17 cellular contexts compared by ENCODE assay signal in genomic region chr17:65438708-65439294, GRCh38.
DNase-seq lines count a peak whose midpoint lies in the region; ATAC-seq and TF ChIP-seq lines count a peak whose summit lies in the region.
"Had no signal": no experiment of that assay in that cellular context is flagged by ENCODE, and none has a peak within 500 bp of the region (broad histone marks: within the 10 kb centered on the region; RNA-seq: fewer than 3 reads in every experiment).

No MANE protein-coding gene starts in this region.

- WGBS in hepatocyte (ENCODE audit: low lambda C conversion rate, missing lambda C conversion rate) = 45% methylated on average over 7 of the region's 7 CpGs

- TF ChIP-seq CTCF in hepatocyte (IDR thresholded peaks at IDR 0.05; ENCODE audit: poor library complexity) = no peak

- no peak overlapping the region for H3K4me3 ChIP-seq in hepatocyte
- H3K4me3 ChIP-seq: upper lobe of right lung had no signal

- ATAC-seq in SK-N-SH treated with all-trans-retinoic acid at 6 μM for 48 hours (peak; percentile 53), HG03135 (IDR thresholded peaks at IDR 0.05; ENCODE audit: unreplicated experiment) (no peak), HG02642 (IDR thresholded peaks at IDR 0.05; ENCODE audit: poor library complexity, unreplicated experiment) (no peak)
- ATAC-seq in stimulated activated effector memory CD8-positive, alpha-beta T cell treated with anti-CD3 and anti-CD28 coated beads, Interleukin-12 subunit alpha, Interleukin-12 subunit beta, amount 100 ng/mL, for 72 hours = peak; percentile 28
- ATAC-seq: stimulated activated memory B cell treated with anti-CD40 and anti-IgM and Interleukin-4, amounts not matched to agents 10 μg/mL and 1 μg/mL and 100 μg/mL, for 72 hours; T-helper 17 cell; upper lobe of right lung had no signal

- no peaks in the 10 kb centered on the region for H3K27me3 ChIP-seq in hepatocyte
- H3K27me3 ChIP-seq: upper lobe of right lung had no signal

- DNase-seq in NCI-H748 (lab: John Stamatoyannopoulos, UW; ENCODE audit: unreplicated experiment) (peak; percentile 16), NCI-H748 treated with DMSO at 0.1 percent for 48 hours (lab: John Stamatoyannopoulos, UW) (no peak), hepatocyte (ENCODE audit: low spot score) (peak; percentile 17), NCI-H345 (lab: John Stamatoyannopoulos, UW) (no peak)
- DNase-seq in stimulated activated effector memory CD8-positive, alpha-beta T cell treated with anti-CD3 and anti-CD28 coated beads, Interleukin-12 subunit alpha, Interleukin-12 subunit beta, amount 100 ng/mL, for 72 hours (ENCODE audit: low spot score in 2 of 2) = no peak
- DNase-seq: activated CD4-positive, CD25-positive, alpha-beta regulatory T cell treated with anti-CD3 and anti-CD28 coated beads, Interleukin-2, amount 50 U/mL, for 72 hours; activated naive CD4-positive, alpha-beta T cell; CD8-positive, alpha-beta memory T cell; erythroblast; GF-D8; occipital lobe; T-helper 17 cell; upper lobe of right lung had no signal

- no peaks in the 10 kb centered on the region for H3K4me1 ChIP-seq in hepatocyte (ENCODE audit: insufficient read depth)

- H3K9me2 ChIP-seq in hepatocyte (replicated peaks; ENCODE audit: insufficient read depth) = no peaks in the 10 kb centered on the region

- no peaks in the 10 kb centered on the region for H3K36me3 ChIP-seq in hepatocyte (replicated peaks; ENCODE audit: insufficient read depth, low read depth)
- H3K36me3 ChIP-seq: upper lobe of right lung had no signal

- no peaks in the 10 kb centered on the region for H3K9me3 Mint-ChIP-seq in stimulated activated effector memory CD8-positive, alpha-beta T cell treated with anti-CD3 and anti-CD28 coated beads, Interleukin-12 subunit alpha, Interleukin-12 subunit beta, amount 100 ng/mL, for 72 hours
- H3K9me3 Mint-ChIP-seq: CD8-positive, alpha-beta memory T cell; stimulated activated memory B cell treated with anti-CD40 and anti-IgM and Interleukin-4, amounts not matched to agents 10 μg/mL and 1 μg/mL and 100 μg/mL, for 72 hours had no signal

- H3K36me3 Mint-ChIP-seq in stimulated activated effector memory CD8-positive, alpha-beta T cell treated with anti-CD3 and anti-CD28 coated beads, Interleukin-12 subunit alpha, Interleukin-12 subunit beta, amount 100 ng/mL, for 72 hours = no peaks in the 10 kb centered on the region
- H3K36me3 Mint-ChIP-seq: stimulated activated memory B cell treated with anti-CD40 and anti-IgM and Interleukin-4, amounts not matched to agents 10 μg/mL and 1 μg/mL and 100 μg/mL, for 72 hours had no signal

- no peak overlapping the region for H3K27ac ChIP-seq in hepatocyte
- H3K27ac ChIP-seq: upper lobe of right lung had no signal

- H3K79me2 ChIP-seq in hepatocyte = no peaks in the 10 kb centered on the region

- H2AFZ ChIP-seq in hepatocyte = no peak overlapping the region

- no peak overlapping the region for H3K4me3 Mint-ChIP-seq in stimulated activated effector memory CD8-positive, alpha-beta T cell treated with anti-CD3 and anti-CD28 coated beads, Interleukin-12 subunit alpha, Interleukin-12 subunit beta, amount 100 ng/mL, for 72 hours
- H3K4me3 Mint-ChIP-seq: CD8-positive, alpha-beta memory T cell; stimulated activated memory B cell treated with anti-CD40 and anti-IgM and Interleukin-4, amounts not matched to agents 10 μg/mL and 1 μg/mL and 100 μg/mL, for 72 hours; T-helper 17 cell had no signal

- no peak overlapping the region for H3K27ac Mint-ChIP-seq in stimulated activated effector memory CD8-positive, alpha-beta T cell treated with anti-CD3 and anti-CD28 coated beads, Interleukin-12 subunit alpha, Interleukin-12 subunit beta, amount 100 ng/mL, for 72 hours
- H3K27ac Mint-ChIP-seq: CD8-positive, alpha-beta memory T cell; stimulated activated memory B cell treated with anti-CD40 and anti-IgM and Interleukin-4, amounts not matched to agents 10 μg/mL and 1 μg/mL and 100 μg/mL, for 72 hours; T-helper 17 cell had no signal

- H3K4me1 Mint-ChIP-seq in stimulated activated effector memory CD8-positive, alpha-beta T cell treated with anti-CD3 and anti-CD28 coated beads, Interleukin-12 subunit alpha, Interleukin-12 subunit beta, amount 100 ng/mL, for 72 hours = no peaks in the 10 kb centered on the region
- H3K4me1 Mint-ChIP-seq: stimulated activated memory B cell treated with anti-CD40 and anti-IgM and Interleukin-4, amounts not matched to agents 10 μg/mL and 1 μg/mL and 100 μg/mL, for 72 hours had no signal

- H4K20me1 ChIP-seq in hepatocyte (ENCODE audit: insufficient read depth, poor library complexity, severe bottlenecking) = no peaks in the 10 kb centered on the region

- no peaks in the 10 kb centered on the region for H3K9me3 ChIP-seq in hepatocyte (ENCODE audit: low read depth)
- H3K9me3 ChIP-seq: upper lobe of right lung had no signal

- no peak overlapping the region for H3K4me2 ChIP-seq in hepatocyte

TF ChIP-seq in SK-N-SH treated with all-trans-retinoic acid at 6 μM for 48 hours, 23 proteins besides CTCF, POLR2A, EP300 and RAD21:
- TF ChIP-seq ZFP3 (CRISPR knock-in tag; IDR thresholded peaks at IDR 0.05) = no peak
- no peak for TF ChIP-seq GLIS3 (CRISPR knock-in tag; IDR thresholded peaks at IDR 0.05)
- TF ChIP-seq TCF4 (CRISPR knock-in tag; IDR thresholded peaks at IDR 0.05; ENCODE audit: borderline replicate concordance) = no peak
- no peak for TF ChIP-seq TSHZ2 (CRISPR knock-in tag; IDR thresholded peaks at IDR 0.05)
- TF ChIP-seq SNAI2 (CRISPR knock-in tag; IDR thresholded peaks at IDR 0.05) = no peak
- TF ChIP-seq TOX (CRISPR knock-in tag; IDR thresholded peaks at IDR 0.05; ENCODE audit: borderline replicate concordance) = no peak

Comparison
In these comparisons a context has a peak if more than half of its experiments do, and no peak if none do; other contexts are left out.
1. DNase-seq: peak in NCI-H748 (single experiment) and hepatocyte (single experiment); none in NCI-H748 treated with DMSO at 0.1 percent for 48 hours (single experiment), stimulated activated effector memory CD8-positive, alpha-beta T cell treated with anti-CD3 and anti-CD28 coated beads, Interleukin-12 subunit alpha, Interleukin-12 subunit beta, amount 100 ng/mL, for 72 hours (0 of 2) and NCI-H345 (single experiment).
2. ATAC-seq: peak in SK-N-SH treated with all-trans-retinoic acid at 6 μM for 48 hours (single experiment) and stimulated activated effector memory CD8-positive, alpha-beta T cell treated with anti-CD3 and anti-CD28 coated beads, Interleukin-12 subunit alpha, Interleukin-12 subunit beta, amount 100 ng/mL, for 72 hours (single experiment); none in HG03135 (single experiment) and HG02642 (single experiment).